8 cellular contexts compared by ENCODE assay signal in the genomic region with DNA sequence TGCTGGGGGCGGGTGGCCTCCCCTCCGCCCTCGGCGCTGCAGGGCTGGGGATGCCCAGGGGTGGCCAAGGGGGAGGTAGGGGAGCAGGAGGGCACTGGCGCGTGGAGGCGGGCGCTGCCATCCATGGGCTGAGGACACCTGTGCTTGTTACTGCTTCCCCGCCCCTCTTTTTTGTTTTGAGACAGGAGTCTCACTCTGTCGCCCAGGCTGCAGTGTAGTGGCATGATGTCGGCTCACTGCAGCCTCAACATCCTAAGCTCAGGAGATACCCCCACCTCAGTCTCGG. TPM values are rescaled to one million over a fixed set of nuclear protein-coding genes. Genes with fewer than 3 reads are reported as not detected.
DNase-seq lines count a peak whose midpoint lies in the region; ATAC-seq and TF ChIP-seq lines count a peak whose summit lies in the region.

No MANE protein-coding gene starts in this region.

- no peaks in the 10 kb centered on the region for H3K36me3 ChIP-seq in BE2C
- no peaks in the 10 kb centered on the region for H3K36me3 ChIP-seq in OCI-LY3 (replicated peaks; ENCODE audit: low read depth, low read length)
- H3K36me3 ChIP-seq in esophagus squamous epithelium: no peaks in the 10 kb centered on the region
- H3K36me3 ChIP-seq in rectal smooth muscle tissue (ENCODE audit: control insufficient read depth, insufficient read depth, low read length): no peaks in the 10 kb centered on the region

- peak overlapping the region; percentile 15 for H3K9ac ChIP-seq in OCI-LY3 (ENCODE audit: low read length)
- H3K9ac ChIP-seq in rectal smooth muscle tissue (ENCODE audit: low read length): no peak overlapping the region

- H3K27ac ChIP-seq in OCI-LY3 (ENCODE audit: low read length) (no peak overlapping the region), esophagus squamous epithelium (peak overlapping the region; percentile 70 to 90 (median 84)), rectal smooth muscle tissue (ENCODE audit: low read depth, low read length) (peak overlapping the region; percentile 59)

- H2AFZ ChIP-seq in OCI-LY3 (ENCODE audit: low read depth, low read length): peak overlapping the region; percentile 48

- ATAC-seq in GM19463 (IDR thresholded peaks at IDR 0.05; ENCODE audit: unreplicated experiment) (peak; percentile 30), GM18870 (IDR thresholded peaks at IDR 0.05; ENCODE audit: unreplicated experiment) (no peak)

- no peaks in the 10 kb centered on the region for H3K79me2 ChIP-seq in OCI-LY3 (ENCODE audit: low read length)

- DNase-seq in BE2C (no peak), esophagus squamous epithelium (lab: John Stamatoyannopoulos, UW) (no peak), SK-N-DZ (ENCODE audit: low spot score) (no peak), HCEC 1CT (no peak)

- peak overlapping the region; percentile 23; the same call in 1 of the 2 replicates for H3K4me3 ChIP-seq in BE2C (ENCODE audit: low read depth, low read length)
- H3K4me3 ChIP-seq in OCI-LY3 (ENCODE audit: low read length): peak overlapping the region; percentile 89
- H3K4me3 ChIP-seq in esophagus squamous epithelium: peak overlapping the region; percentile 46 to 74 (median 62)
- H3K4me3 ChIP-seq in rectal smooth muscle tissue (ENCODE audit: low read length): peak overlapping the region; percentile 63

- TF ChIP-seq CTCF in BE2C (IDR thresholded peaks at IDR 0.05; ENCODE audit: low read depth, low read length): no peak
- TF ChIP-seq CTCF in OCI-LY3 (IDR thresholded peaks at IDR 0.05; ENCODE audit: low read depth, low read length): no peak
- TF ChIP-seq CTCF in esophagus squamous epithelium (IDR thresholded peaks at IDR 0.05): no peak

- H3K4me1 ChIP-seq in BE2C (peaks cover 6% of the 10 kb centered on the region; the same call in 1 of the 2 replicates), OCI-LY3 (ENCODE audit: low read length) (peaks cover 11% of the 10 kb centered on the region), esophagus squamous epithelium (peaks cover 17 to 50% (median 21%) of the 10 kb centered on the region in 3 donors), rectal smooth muscle tissue (ENCODE audit: control insufficient read depth, insufficient read depth, low read length) (peaks cover 16% of the 10 kb centered on the region)

- WGBS in esophagus squamous epithelium, 2 donors: 24 to 38% methylated on average over 3 to 7 of the region's 12 CpGs

- TF ChIP-seq POLR2A in esophagus squamous epithelium (IDR thresholded peaks at IDR 0.05): no peak

- H3K9me3 ChIP-seq in BE2C: no peaks in the 10 kb centered on the region
- no peaks in the 10 kb centered on the region for H3K9me3 ChIP-seq in OCI-LY3 (ENCODE audit: insufficient read depth, low read length)
- no peaks in the 10 kb centered on the region for H3K9me3 ChIP-seq in esophagus squamous epithelium

- intact Hi-C loops in esophagus squamous epithelium (cut with DNase I): no loop called here

- H4K20me1 ChIP-seq in OCI-LY3 (ENCODE audit: insufficient read depth, low read length): no peaks in the 10 kb centered on the region

- H3K4me2 ChIP-seq in OCI-LY3 (ENCODE audit: low read length): peak overlapping the region; percentile 95

- H3K27me3 ChIP-seq in BE2C (no peaks in the 10 kb centered on the region), OCI-LY3 (ENCODE audit: low read depth, low read length) (peaks cover 6% of the 10 kb centered on the region; the same call in 1 of the 2 replicates), esophagus squamous epithelium (peaks cover 0 to 4% (median 0%) of the 10 kb centered on the region in 4 donors), rectal smooth muscle tissue (ENCODE audit: control insufficient read depth, insufficient read depth, low read length) (no peaks in the 10 kb centered on the region)

RNA-seq across cellular contexts. Expression of gene FADS3, which starts 0.7 kb away (rescaled TPM):
- polyA plus RNA-seq in BE2C (2012; ENCODE audit: insufficient read depth, insufficient read length, low read depth): 21.4 TPM
- 10 to 100 TPM in 1 of 4 donors, 1 to 10 TPM in 3; 6.1 to 16.0 (median 7.1) TPM for total RNA-seq in esophagus squamous epithelium
- polyA plus RNA-seq in SK-N-DZ (2014; cell fraction: cytosol; rRNA removed): 11.7 and 18.5 TPM in 2 replicates
- polyA plus RNA-seq in SK-N-DZ (2014; cell fraction: nucleus; rRNA removed): 74.0 and 80.6 TPM in 2 replicates

RNA-seq across cellular contexts. Expression of gene RAB3IL1, which starts 25.3 kb away (rescaled TPM):
- 42.9 TPM for polyA plus RNA-seq in BE2C (2012; ENCODE audit: insufficient read depth, insufficient read length, low read depth)
- total RNA-seq in esophagus squamous epithelium: 10 to 100 TPM in 1 of 4 donors, 1 to 10 TPM in 2, under 1 TPM in 1; 0.15 to 10.3 (median 5.0) TPM
- polyA plus RNA-seq in SK-N-DZ (2014; cell fraction: cytosol; rRNA removed): 0.42 and 1.0 TPM in 2 replicates
- polyA plus RNA-seq in SK-N-DZ (2014; cell fraction: nucleus; rRNA removed): 2.1 and 2.9 TPM in 2 replicates

RNA-seq across cellular contexts. Expression of gene BEST1, which starts 58.1 kb away (rescaled TPM):
- 1.5 TPM for polyA plus RNA-seq in BE2C (2012; ENCODE audit: insufficient read depth, insufficient read length, low read depth)
- 1 to 10 TPM in 1 of 4 donors, under 1 TPM in 3; 0.08 to 2.7 (median 0.39) TPM for total RNA-seq in esophagus squamous epithelium
- 0.90 and 1.5 TPM in 2 replicates for polyA plus RNA-seq in SK-N-DZ (2014; cell fraction: cytosol; rRNA removed)
- polyA plus RNA-seq in SK-N-DZ (2014; cell fraction: nucleus; rRNA removed): 5.9 and 6.9 TPM in 2 replicates

Comparison
In these comparisons a context has a peak if more than half of its experiments do, and no peak if none do; other contexts are left out.
1. H3K4me3 ChIP-seq: peak in every context shown above with its lines; median percentile 89 in OCI-LY3; 63 in rectal smooth muscle tissue; 62 in esophagus squamous epithelium; 23 in BE2C.